Comparison of ENCODE assay signal across 1 cellular context in genomic region chr14:102672410-102672960, GRCh38.
TF ChIP-seq lines count a peak whose summit lies in the region.

No MANE protein-coding gene starts in this region.

TF ChIP-seq in A549, 52 proteins besides CTCF, POLR2A, EP300 and RAD21 (continued from another document):
- no peak for TF ChIP-seq RCOR1 (IDR thresholded peaks at IDR 0.05; ENCODE audit: low read depth, low read length)
- no peak for TF ChIP-seq RARB (CRISPR knock-in tag; IDR thresholded peaks at IDR 0.05)
- peak; percentile 80 for TF ChIP-seq MAFK (IDR thresholded peaks at IDR 0.05; ENCODE audit: partially characterized antibody)
- TF ChIP-seq CHD2 (IDR thresholded peaks at IDR 0.05; ENCODE audit: low read length, partially characterized antibody): no peak
